ENCODE assay signal across 6 cellular contexts in genomic region chr3:5948081-5948480, GRCh38.
"Had no signal": no experiment of that assay in that cellular context is flagged by ENCODE, and none has a peak within 500 bp of the region (broad histone marks: within the 10 kb centered on the region; RNA-seq: fewer than 3 reads in every experiment).

No MANE protein-coding gene starts in this region.

- H3K27ac ChIP-seq: HL-60 had no signal

- ATAC-seq: GM23338, HepG2 had no signal

- H2AFZ ChIP-seq: GM23338 had no signal

- H3K4me3 ChIP-seq: GM23338 had no signal

- H3K4me2 ChIP-seq: GM23338 had no signal

- DNase-seq: H9, HCEC 1CT, KBM-7 had no signal
